8 cellular contexts compared by ENCODE assay signal in the genomic region with DNA sequence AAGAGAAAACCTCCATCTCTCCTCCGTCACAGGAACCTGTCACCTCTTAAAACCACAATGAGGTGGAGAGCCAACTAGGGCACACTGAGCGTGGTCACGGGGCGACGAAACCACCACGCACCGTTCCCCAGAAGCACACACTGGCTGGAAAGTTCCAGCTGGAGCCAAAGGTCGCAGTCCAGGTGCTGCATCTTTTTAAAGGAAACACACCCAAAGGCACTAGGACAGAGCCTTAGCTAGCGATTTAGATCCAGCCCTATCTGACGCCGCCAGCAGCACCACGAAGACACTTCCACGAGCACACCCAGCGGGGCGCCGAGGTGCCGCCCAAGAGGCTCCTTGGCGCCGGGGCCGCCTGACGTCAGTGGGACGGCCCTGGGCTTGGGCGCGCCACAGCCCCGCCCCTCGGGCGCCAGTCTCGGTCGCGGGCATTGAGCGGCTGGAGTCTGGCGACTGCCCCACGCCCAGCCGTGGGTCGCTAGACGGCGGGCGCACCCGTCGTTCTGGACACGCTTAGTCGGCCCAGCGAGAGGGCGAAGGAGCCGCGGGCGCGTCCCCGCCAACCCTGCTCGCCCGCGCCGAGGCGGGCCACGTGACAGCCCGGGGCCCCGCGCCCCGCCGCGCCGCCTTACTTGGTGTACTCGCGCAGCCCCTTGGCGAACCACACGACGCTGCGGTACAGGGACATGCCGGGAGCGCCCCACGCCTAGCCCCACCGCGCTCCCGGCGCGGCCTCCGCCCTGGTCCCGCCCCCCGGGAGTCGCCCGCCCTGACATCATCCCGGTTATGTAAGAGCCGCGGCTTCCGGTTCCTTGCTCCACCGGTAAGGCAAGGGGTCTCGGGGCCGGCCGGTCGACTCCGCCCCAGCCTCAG. TPM values are rescaled to one million over a fixed set of nuclear protein-coding genes. Genes with fewer than 3 reads are reported as not detected.
DNase-seq lines count a peak whose midpoint lies in the region; ATAC-seq, FAIRE-seq and TF ChIP-seq lines count a peak whose summit lies in the region.

A gene with protein sequence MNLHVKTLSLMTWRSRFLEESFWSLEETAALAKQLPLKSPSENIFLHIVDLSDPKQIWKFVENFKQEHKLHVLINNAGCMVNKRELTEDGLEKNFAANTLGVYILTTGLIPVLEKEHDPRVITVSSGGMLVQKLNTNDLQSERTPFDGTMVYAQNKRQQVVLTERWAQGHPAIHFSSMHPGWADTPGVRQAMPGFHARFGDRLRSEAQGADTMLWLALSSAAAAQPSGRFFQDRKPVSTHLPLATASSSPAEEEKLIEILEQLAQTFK (minus strand): TSS at position 742 of the 873 bp plus-strand sequence. CDS start 4,504 bp downstream, outside the sequence.

- H3K9ac ChIP-seq in H1 (replicated peaks in 1 of 4; ENCODE audit: extremely low read depth in 1 of 4, low read depth in 3 of 4, low read length in 3 of 4) = peak within 1 kb of the TSS; percentile 62 to 93 (median 92)

- 3% methylated on average over 53 of the region's 91 CpGs; no CpG with 5 or more reads in 1 of the 2 experiments for WGBS in H1 (ENCODE audit: extremely low coverage in 1 of 2, insufficient coverage in 1 of 2, insufficient read length in 1 of 2, insufficient replicate concordance in 2 of 2, low coverage in 1 of 2, low lambda C conversion rate in 2 of 2, missing lambda C conversion rate in 1 of 2), 2 experiments

- H3K4me2 ChIP-seq in H1 (ENCODE audit: insufficient read depth in 1 of 2, low read depth in 2 of 2, low read length in 2 of 2) = peak within 1 kb of the TSS; percentile 80 to 89

- FAIRE-seq in H1 (lab: Jason Lieb, UNC) = no peak

- H2AFZ ChIP-seq in H1 (ENCODE audit: low read length) = peak within 1 kb of the TSS; percentile 54; the same call in 1 of the 2 replicates

- H2BK120ac ChIP-seq in H1 (replicated peaks; ENCODE audit: low read depth, low read length) = no peak within 1 kb of the TSS

- H3K4me1 ChIP-seq in H1 (replicated peaks in 1 of 4; ENCODE audit: control insufficient read depth in 3 of 4, insufficient read depth in 4 of 4, low read length in 3 of 4) = peaks cover 12 to 19% (median 16%) of the 10 kb centered on the region in 4 experiments

- H3K23me2 ChIP-seq in H1 (ENCODE audit: low read depth, low read length) = peaks cover 8% of the 10 kb centered on the region

- H4K8ac ChIP-seq in H1 (ENCODE audit: extremely low read depth, insufficient read depth, low read length) = peak within 1 kb of the TSS; percentile 97

- POLR2A ChIA-PET in H1 (lab: Charles Lee; ENCODE audit: partially characterized antibody) = interaction anchor here (0.7 to 1.5 kb wide), 5 partner anchors 10 to 371 kb away, joined by 3 to 4 read pairs (median 3); partner anchors contain the start of gene INTS6

- H3K4me3 Mint-ChIP-seq in activated CD8-positive, alpha-beta memory T cell treated with anti-CD3 and anti-CD28 coated beads, Interleukin-2, amount 10 ng/mL, durations not matched to agents 7 days and 5 days = peak within 1 kb of the TSS; percentile 87

- TF ChIP-seq RAD21 in H1 (IDR thresholded peaks at IDR 0.05 in 1 of 2, conservative IDR thresholded peaks at IDR 0.05 in 1 of 2; ENCODE audit: low read depth in 2 of 2, low read length in 2 of 2) = no peak

- no peak for TF ChIP-seq CTCF in H1 (IDR thresholded peaks at IDR 0.05; ENCODE audit: control extremely low read depth in 1 of 3, insufficient read depth in 1 of 3, low read depth in 1 of 3, low read length in 3 of 3)

- no peaks in the 10 kb centered on the region for H3K9me3 ChIP-seq in H1 (ENCODE audit: insufficient read depth in 2 of 2, low read depth in 1 of 2, low read length in 1 of 2)

- H3K14ac ChIP-seq in H1 (ENCODE audit: insufficient read length) = peak within 1 kb of the TSS; percentile 43

- TF ChIP-seq POLR2A in H1 (IDR thresholded peaks at IDR 0.05; ENCODE audit: control extremely low read depth in 1 of 2, low read depth in 2 of 2, low read length in 2 of 2) = peak in 1 of 2 experiments; percentile 68; a peak in 2 of 3 replicates

- DNase-seq in CMK (ENCODE audit: low read depth) = peak; percentile 81
- DNase-seq in NOMO-1 (lab: John Stamatoyannopoulos, UW; ENCODE audit: unreplicated experiment in 2 of 2) = peak; percentile 74 to 93
- peak; percentile 91 for DNase-seq in activated CD8-positive, alpha-beta memory T cell treated with anti-CD3 and anti-CD28 coated beads, Interleukin-2, amount 10 ng/mL, durations not matched to agents 7 days and 5 days
- DNase-seq in H1 (ENCODE audit: low read depth in 1 of 2, low spot score in 2 of 2) = peak in 1 of 2 experiments; percentile 84
- DNase-seq in mesenteric fat pad (ENCODE audit: low spot score) = peak; percentile 97
- peak; percentile 57 for DNase-seq in stimulated activated CD8-positive, alpha-beta memory T cell treated with anti-CD3 and anti-CD28 coated beads, Interleukin-15, amount 100 ng/mL, for 24 hours (ENCODE audit: low read depth)

- peak within 1 kb of the TSS; percentile 97 for H3K18ac ChIP-seq in H1 (ENCODE audit: extremely low read depth, low read length)

- H3K4ac ChIP-seq in H1 (replicated peaks; ENCODE audit: insufficient read length, low read depth, low read length) = peak within 1 kb of the TSS; percentile 3

- H3K27ac Mint-ChIP-seq in activated CD8-positive, alpha-beta memory T cell treated with anti-CD3 and anti-CD28 coated beads, Interleukin-2, amount 10 ng/mL, durations not matched to agents 7 days and 5 days = peak within 1 kb of the TSS; percentile 100

- H4K20me1 ChIP-seq in H1 (replicated peaks in 1 of 2; ENCODE audit: control insufficient read depth in 1 of 2, insufficient read depth in 2 of 2, low read length in 2 of 2) = no peaks in the 10 kb centered on the region

- peak within 1 kb of the TSS; percentile 81 for H4K91ac ChIP-seq in H1 (replicated peaks; ENCODE audit: insufficient read length, low read length)

- peaks cover 3% of the 10 kb centered on the region for H3K36me3 Mint-ChIP-seq in activated CD8-positive, alpha-beta memory T cell treated with anti-CD3 and anti-CD28 coated beads, Interleukin-2, amount 10 ng/mL, durations not matched to agents 7 days and 5 days

- peak; percentile 86 for ATAC-seq in GM19372 (IDR thresholded peaks at IDR 0.05; ENCODE audit: low read depth, unreplicated experiment)
- ATAC-seq in HG03520 (IDR thresholded peaks at IDR 0.05; ENCODE audit: unreplicated experiment) = peak; percentile 85
- ATAC-seq in activated CD8-positive, alpha-beta memory T cell treated with anti-CD3 and anti-CD28 coated beads, Interleukin-2, amount 10 ng/mL, durations not matched to agents 7 days and 5 days = peak; percentile 87

- H3K27ac ChIP-seq in H1 (ENCODE audit: low read depth, low read length) = peak within 1 kb of the TSS; percentile 88

- 0 out of 2 replicates have a peak within 1 kb of the TSS, but pooled peaks have one; percentile 13 for H2AK5ac ChIP-seq in H1 (ENCODE audit: low read depth, low read length)

- H3K23ac ChIP-seq in H1 (ENCODE audit: insufficient read length) = no peak within 1 kb of the TSS

- H2BK20ac ChIP-seq in H1 (ENCODE audit: low read length) = peak within 1 kb of the TSS; percentile 90; the same call in 1 of the 2 replicates

- CTCF ChIA-PET in activated CD8-positive, alpha-beta memory T cell treated with anti-CD3 and anti-CD28 coated beads, Interleukin-2, amount 10 ng/mL, durations not matched to agents 7 days and 5 days (lab: Charles Lee) = interaction anchor here (1.0 to 1.6 kb wide), 4 partner anchors 11 to 370 kb away, joined by 3 to 6 read pairs (median 4); no protein-coding TSS in a partner anchor
- CTCF ChIA-PET in H1 (lab: Charles Lee; ENCODE audit: partially characterized antibody) = interaction anchor here (0.6 kb wide), 1 partner anchor 60 kb away, joined by 3 read pairs; no protein-coding TSS in a partner anchor

- no peaks in the 10 kb centered on the region for H3K36me3 ChIP-seq in H1 (ENCODE audit: control insufficient read depth in 2 of 4, insufficient read depth in 4 of 4, low read length in 3 of 4)

- H3K27me3 Mint-ChIP-seq in activated CD8-positive, alpha-beta memory T cell treated with anti-CD3 and anti-CD28 coated beads, Interleukin-2, amount 10 ng/mL, durations not matched to agents 7 days and 5 days = no peaks in the 10 kb centered on the region

- peak within 1 kb of the TSS; percentile 68; the same call in 1 of the 2 replicates for H2BK15ac ChIP-seq in H1 (ENCODE audit: low read length)

- no peaks in the 10 kb centered on the region for H3K79me2 ChIP-seq in H1 (ENCODE audit: control insufficient read depth in 1 of 2, insufficient read depth in 2 of 2, low read length in 2 of 2)

- peak within 1 kb of the TSS; percentile 74 for H4K5ac ChIP-seq in H1 (ENCODE audit: insufficient read length, low read depth, low read length)

- H2BK12ac ChIP-seq in H1 (ENCODE audit: low read depth, low read length) = peak within 1 kb of the TSS; percentile 94

- no peaks in the 10 kb centered on the region for H3K79me1 ChIP-seq in H1 (ENCODE audit: low read depth, low read length)

- no peak for TF ChIP-seq EP300 in H1 (IDR thresholded peaks at IDR 0.05; ENCODE audit: borderline replicate concordance in 1 of 2, low read depth in 2 of 2, low read length in 2 of 2)

- peak within 1 kb of the TSS; percentile 69 to 80 (median 78) for H3K4me3 ChIP-seq in H1 (ENCODE audit: extremely low read depth in 1 of 4, insufficient read depth in 2 of 4, low read depth in 3 of 4, low read length in 4 of 4)

- H3K56ac ChIP-seq in H1 (replicated peaks; ENCODE audit: insufficient read length, low read depth, low read length) = peak within 1 kb of the TSS; percentile 78

- H3K4me1 Mint-ChIP-seq in activated CD8-positive, alpha-beta memory T cell treated with anti-CD3 and anti-CD28 coated beads, Interleukin-2, amount 10 ng/mL, durations not matched to agents 7 days and 5 days = peaks cover 36% of the 10 kb centered on the region

- peak within 1 kb of the TSS; percentile 88 for H2BK5ac ChIP-seq in H1 (ENCODE audit: low read depth, low read length)

- H3K27me3 ChIP-seq in H1 (replicated peaks in 1 of 4; ENCODE audit: control insufficient read depth in 3 of 4, extremely low read depth in 1 of 4, insufficient read depth in 3 of 4, low read length in 3 of 4) = 0 out of 7 replicates have a peak, but pooled peaks cover 0 to 2% (median 0%) of the 10 kb centered on the region in 4 experiments

- no peaks in the 10 kb centered on the region for H3K9me3 Mint-ChIP-seq in activated CD8-positive, alpha-beta memory T cell treated with anti-CD3 and anti-CD28 coated beads, Interleukin-2, amount 10 ng/mL, durations not matched to agents 7 days and 5 days (ENCODE audit: low read depth)

RNA-seq across cellular contexts. Expression of the gene that starts here (rescaled TPM):
- total RNA-seq in activated CD8-positive, alpha-beta memory T cell treated with anti-CD3 and anti-CD28 coated beads, Interleukin-2, amount 10 ng/mL, durations not matched to agents 7 days and 5 days = 1 to 10 TPM; 6.0 to 6.6 TPM
- total RNA-seq in H1 (2021; fragmentation: NEBNext Ultra II Directional; extraction: Animal tissue kit (Norgen Biotek cat#: 25700)) = 6.0 and 8.7 TPM in 2 replicates
- 8.7 and 10.3 TPM in 2 replicates for polyA plus RNA-seq in H1 (2011; rRNA removed)
- 9.7 TPM for polyA plus RNA-seq in H1 (2011; cell fraction: cytosol; rRNA removed)
- 19.8 TPM for polyA plus RNA-seq in H1 (2011; cell fraction: nucleus; rRNA removed)
- 10.0 to 13.4 TPM (median 11.4 TPM) in 4 replicates for polyA plus RNA-seq in H1 (2012, experiment 1 of 2)
- polyA plus RNA-seq in H1 (2012, experiment 2 of 2) = 4.7 TPM
- polyA plus RNA-seq in H1 (2013, experiment 1 of 2) = 8.4 TPM
- polyA plus RNA-seq in H1 (2013, experiment 2 of 2) = 9.0 TPM
- 5.3 and 7.8 TPM in 2 replicates for polyA minus RNA-seq in H1 (2011; rRNA and poly(A)+ RNA removed)
- polyA minus RNA-seq in H1 (2011; cell fraction: cytosol; rRNA and poly(A)+ RNA removed) = 7.1 TPM
- 14.8 TPM for polyA minus RNA-seq in H1 (2011; cell fraction: nucleus; rRNA and poly(A)+ RNA removed)
- total RNA-seq in mesenteric fat pad = 14.8 TPM
